In the genomic region with DNA sequence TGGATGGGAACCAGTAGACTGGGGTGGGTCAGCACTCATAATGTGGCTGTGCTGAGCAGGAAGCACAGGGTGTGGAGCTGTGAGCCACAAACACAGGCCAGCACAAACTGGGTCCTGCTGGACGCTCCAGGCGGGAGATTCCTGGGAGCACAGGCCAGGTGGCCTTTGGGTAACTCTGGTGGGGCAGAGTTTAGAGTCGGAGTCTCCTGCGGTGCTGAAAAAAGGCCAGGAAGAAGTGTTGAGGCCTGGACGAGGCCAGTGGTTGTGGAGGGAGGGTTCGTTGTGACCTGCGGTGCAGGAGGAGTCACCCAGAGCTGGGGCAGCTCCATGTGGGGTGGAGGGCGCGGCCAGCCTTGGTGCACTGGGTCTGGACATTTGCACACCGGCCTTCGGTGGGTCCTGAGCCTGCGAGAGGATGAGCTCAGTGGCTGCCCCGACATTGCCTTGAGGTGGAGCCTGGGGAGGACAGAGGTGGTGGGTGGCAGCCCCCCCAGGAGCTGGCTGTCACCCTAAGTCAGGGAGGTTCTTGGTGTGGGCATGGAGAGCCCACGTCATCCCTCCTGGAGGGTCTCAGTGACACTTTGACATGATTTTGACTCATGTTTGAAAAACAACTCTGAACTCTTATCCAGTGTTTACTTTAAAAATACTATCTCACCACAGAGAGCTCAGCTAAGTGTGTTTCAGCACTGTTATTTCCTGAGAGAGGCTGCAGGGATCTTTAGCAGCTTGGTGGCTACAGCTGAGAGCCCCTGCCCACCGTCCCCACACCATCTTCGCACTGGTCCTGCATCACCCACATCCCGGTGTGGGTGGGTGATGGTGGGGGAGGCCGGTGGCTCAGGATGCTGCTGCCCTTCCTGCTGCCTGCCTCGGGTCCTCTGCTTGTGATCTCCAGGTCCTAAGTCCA, we compare ENCODE assay signal across 19 cellular contexts.
A peak's percentile ranks its signal among the peaks of the same experiment; 100 is the strongest.
DNase-seq lines count a peak whose midpoint lies in the region; ATAC-seq and TF ChIP-seq lines count a peak whose summit lies in the region.
"Had no signal": no experiment of that assay in that cellular context is flagged by ENCODE, and none has a peak within 500 bp of the region (broad histone marks: within the 10 kb centered on the region; RNA-seq: fewer than 3 reads in every experiment).

No MANE protein-coding gene starts in this region.

- no peak; the same call in 1 of the 2 replicates for TF ChIP-seq RAD21 in IMR-90 (IDR thresholded peaks at IDR 0.05; ENCODE audit: low read length)

- peak overlapping the region; percentile 100 for H2BK20ac ChIP-seq in IMR-90 (ENCODE audit: low read depth, low read length)

- peak overlapping the region; percentile 86 for H2BK5ac ChIP-seq in IMR-90 (ENCODE audit: low read depth, low read length, poor library complexity, severe bottlenecking)

- H3K27me3 ChIP-seq in IMR-90 (ENCODE audit: control insufficient read depth, insufficient read depth, low read length) (no peaks in the 10 kb centered on the region), fibroblast of lung (ENCODE audit: control insufficient read depth, insufficient read depth, low read length) (no peaks in the 10 kb centered on the region)
- H3K27me3 ChIP-seq: Peyer's patch had no signal

- POLR2A ChIA-PET in IMR-90 (lab: Charles Lee; ENCODE audit: unreplicated experiment), result no interaction called here

- H3K23ac ChIP-seq in IMR-90 (ENCODE audit: low read depth, low read length), result peak overlapping the region; percentile 94

- no peaks in the 10 kb centered on the region for H3K79me2 ChIP-seq in fibroblast of lung (ENCODE audit: control insufficient read depth, insufficient read depth, low read length)

- no peaks in the 10 kb centered on the region for H3K27me3 Mint-ChIP-seq in natural killer cell treated with Interleukin-12 subunit alpha and Interleukin-12 subunit beta and Interleukin-15 and Interleukin-18, amount 100 ng/mL, for 72 hours

- no peaks in the 10 kb centered on the region for H4K20me1 ChIP-seq in IMR-90 (ENCODE audit: insufficient read depth, low read length)
- H4K20me1 ChIP-seq in fibroblast of lung (ENCODE audit: control insufficient read depth, extremely low read depth, insufficient read depth, low read length), result no peaks in the 10 kb centered on the region

- H3K9me1 ChIP-seq in IMR-90 (ENCODE audit: insufficient read depth, low read length), result peaks cover 27% of the 10 kb centered on the region

- H3K27ac Mint-ChIP-seq in natural killer cell treated with Interleukin-12 subunit alpha and Interleukin-12 subunit beta and Interleukin-15 and Interleukin-18, amount 100 ng/mL, for 72 hours, result peak overlapping the region; percentile 21 to 86

- peak overlapping the region; percentile 99 for H3K14ac ChIP-seq in IMR-90 (replicated peaks; ENCODE audit: low read depth, low read length)

- H3K18ac ChIP-seq in IMR-90 (ENCODE audit: low read depth, low read length), result peak overlapping the region; percentile 100

- H3K56ac ChIP-seq in IMR-90 (ENCODE audit: extremely low read depth, insufficient read depth, low read length), result peak overlapping the region; percentile 75

- peaks cover 21 to 38% of the 10 kb centered on the region in 2 donors for H3K4me1 Mint-ChIP-seq in natural killer cell treated with Interleukin-12 subunit alpha and Interleukin-12 subunit beta and Interleukin-15 and Interleukin-18, amount 100 ng/mL, for 72 hours (ENCODE audit: low read depth in 2 of 2)

- H3K9me3 ChIP-seq in IMR-90 (ENCODE audit: control insufficient read depth, insufficient read depth, low read length), result no peaks in the 10 kb centered on the region
- no peaks in the 10 kb centered on the region for H3K9me3 ChIP-seq in fibroblast of lung (ENCODE audit: control insufficient read depth, insufficient read depth, low read depth, low read length)
- H3K9me3 ChIP-seq: Peyer's patch had no signal

- no peaks in the 10 kb centered on the region for H3K9me3 Mint-ChIP-seq in natural killer cell treated with Interleukin-12 subunit alpha and Interleukin-12 subunit beta and Interleukin-15 and Interleukin-18, amount 100 ng/mL, for 72 hours

- TF ChIP-seq POLR2A in IMR-90 (IDR thresholded peaks at IDR 0.05; ENCODE audit: low read depth, low read length), result no peak

- H3K36me3 Mint-ChIP-seq in natural killer cell treated with Interleukin-12 subunit alpha and Interleukin-12 subunit beta and Interleukin-15 and Interleukin-18, amount 100 ng/mL, for 72 hours, result no peaks in the 10 kb centered on the region

- WGBS in IMR-90 (ENCODE audit: extremely low coverage in 2 of 2, insufficient read length in 1 of 2), 2 experiments, result 52% methylated on average over 4 of the region's 19 CpGs; no CpG with 5 or more reads in 1 of the 2 experiments

- H3K4me3 Mint-ChIP-seq in natural killer cell treated with Interleukin-12 subunit alpha and Interleukin-12 subunit beta and Interleukin-15 and Interleukin-18, amount 100 ng/mL, for 72 hours, result peak overlapping the region; percentile 45

- dilution Hi-C loops in IMR-90 (cut with HindIII; ENCODE audit: low sequenced_read_pairs, unreplicated experiment), result no loop called here

- peak overlapping the region; percentile 100 for H4K91ac ChIP-seq in IMR-90 (ENCODE audit: insufficient read depth, low read depth, low read length)

- TF ChIP-seq CTCF in IMR-90 (conservative IDR thresholded peaks at IDR 0.05; ENCODE audit: low read depth, low read length), result no peak
- TF ChIP-seq CTCF in fibroblast of lung (conservative IDR thresholded peaks at IDR 0.05 in 1 of 2, IDR thresholded peaks at IDR 0.05 in 1 of 2; ENCODE audit: low read depth in 1 of 2, low read length in 2 of 2), result no peak

- peak overlapping the region; percentile 100 for H2AK5ac ChIP-seq in IMR-90 (ENCODE audit: low read depth, low read length)

- intact Hi-C loops in IMR-90 (cut with micrococcal nuclease), result no loop called here

- H2AK9ac ChIP-seq in IMR-90 (replicated peaks; ENCODE audit: low read depth, low read length, poor library complexity), result peak overlapping the region; percentile 52

- H3K4ac ChIP-seq in IMR-90 (ENCODE audit: low read depth, low read length), result peak overlapping the region; percentile 100

- H2AFZ ChIP-seq in IMR-90 (replicated peaks; ENCODE audit: low read length, poor library complexity), result peak overlapping the region; percentile 71
- no peak overlapping the region for H2AFZ ChIP-seq in fibroblast of lung (ENCODE audit: low read length)

- CTCF ChIA-PET in IMR-90 (lab: Yijun Ruan, JAX), result no interaction called here

- H2BK15ac ChIP-seq in IMR-90 (ENCODE audit: low read depth, low read length), result peak overlapping the region; percentile 96; the same call in 2 of the 3 replicates

- H3K4me3 ChIP-seq in IMR-90 (ENCODE audit: insufficient read depth, low read depth, low read length) (no peak overlapping the region), fibroblast of lung (replicated peaks in 1 of 4; ENCODE audit: control extremely low read depth in 1 of 4, insufficient read depth in 1 of 4, low read depth in 3 of 4, low read length in 4 of 4) (no peak overlapping the region)
- H3K4me3 ChIP-seq: Peyer's patch had no signal

- peak; percentile 89 for ATAC-seq in IMR-90 (ENCODE audit: low read depth)
- peak; percentile 34 to 37 for ATAC-seq in natural killer cell treated with Interleukin-12 subunit alpha and Interleukin-12 subunit beta and Interleukin-15 and Interleukin-18, amount 100 ng/mL, for 72 hours

- H2BK120ac ChIP-seq in IMR-90 (ENCODE audit: low read depth, low read length), result peak overlapping the region; percentile 99

- peaks cover 5% of the 10 kb centered on the region for H3K36me3 ChIP-seq in IMR-90 (ENCODE audit: control insufficient read depth, insufficient read depth, low read length)
- H3K36me3 ChIP-seq in fibroblast of lung (ENCODE audit: control insufficient read depth, insufficient read depth, low read length), result no peaks in the 10 kb centered on the region
- H3K36me3 ChIP-seq: Peyer's patch had no signal

- in situ Hi-C loops in IMR-90 (cut with MboI; ENCODE audit: low sequenced_read_pairs), result no loop called here

- peak overlapping the region; percentile 98 for H4K5ac ChIP-seq in IMR-90 (ENCODE audit: low read depth, low read length)

- no peak overlapping the region for H3K4me2 ChIP-seq in IMR-90 (ENCODE audit: low read depth, low read length)
- peak overlapping the region; percentile 29 for H3K4me2 ChIP-seq in fibroblast of lung (ENCODE audit: extremely low read depth, insufficient read depth, low read length)

- DNase-seq in AG08396 (ENCODE audit: low spot score) (peak; percentile 24), IMR-90 (peak; percentile 79), fibroblast of lung (ENCODE audit: low read depth in 2 of 2) (peak; percentile 66 to 76), NCI-H510A treated with DMSO at 0.1 percent for 48 hours (lab: John Stamatoyannopoulos, UW) (no peak), NCI-H526 (lab: John Stamatoyannopoulos, UW) (no peak), NCI-H526 treated with DMSO at 0.1 percent for 48 hours (lab: John Stamatoyannopoulos, UW) (no peak)
- DNase-seq in natural killer cell treated with Interleukin-12 subunit alpha and Interleukin-12 subunit beta and Interleukin-15 and Interleukin-18, amount 100 ng/mL, for 72 hours (ENCODE audit: low spot score), result no peak
- no peak for DNase-seq in activated naive CD4-positive, alpha-beta T cell treated with anti-CD3 and anti-CD28 coated beads, Interleukin-2, amount 50 U/mL, for 16 hours
- DNase-seq: activated CD4-positive, CD25-positive, alpha-beta regulatory T cell treated with anti-CD3 and anti-CD28 coated beads, Interleukin-2, amount 50 U/mL, for 72 hours; activated CD8-positive, alpha-beta memory T cell treated with anti-CD3 and anti-CD28 coated beads, Interleukin-2, amount 50 U/mL, for 4 hours; activated naive CD4-positive, alpha-beta T cell; caudate nucleus; MM.1S; NCI-H1930; NCI-H524 treated with DMSO at 0.1 percent for 48 hours; Peyer's patch; stimulated activated CD4-positive, alpha-beta T cell treated with anti-CD3 and anti-CD28 coated beads, Interleukin-2, amount 100 ng/mL, for 48 hours; stimulated activated CD8-positive, alpha-beta memory T cell treated with anti-CD3 and anti-CD28 coated beads, Interleukin-4, amount 100 ng/mL, for 48 hours; T-helper 1 cell had no signal

- H3K9ac ChIP-seq in IMR-90 (ENCODE audit: low read depth, low read length), result peak overlapping the region; percentile 70
- H3K9ac ChIP-seq in fibroblast of lung (ENCODE audit: insufficient read depth, low read length), result no peak overlapping the region

- peaks cover 0 to 12% of the 10 kb centered on the region in 2 experiments; a peak in 1 of 4 replicates for H3K79me1 ChIP-seq in IMR-90 (ENCODE audit: low read depth in 1 of 2, low read length in 2 of 2)

- peaks cover 25% of the 10 kb centered on the region for H3K4me1 ChIP-seq in IMR-90 (ENCODE audit: control insufficient read depth, insufficient read depth, low read length)
- peaks cover 16% of the 10 kb centered on the region for H3K4me1 ChIP-seq in fibroblast of lung (ENCODE audit: control insufficient read depth, extremely low read depth, insufficient read depth, low read length)
- H3K4me1 ChIP-seq: Peyer's patch had no signal

- BruUV-seq in IMR-90 (replicated peaks; lab: Mats Ljungman, UMichigan), result no TSS peak

- H3K27ac ChIP-seq in IMR-90 (ENCODE audit: insufficient read depth, low read length) (peak overlapping the region; percentile 99), fibroblast of lung (ENCODE audit: insufficient read depth, low read length) (no peak overlapping the region)
- H3K27ac ChIP-seq: Peyer's patch had no signal

- peak overlapping the region; percentile 96 to 100 for H4K8ac ChIP-seq in IMR-90 (ENCODE audit: low read depth in 2 of 2, low read length in 2 of 2)

Comparison
In these comparisons a context has a peak if more than half of its experiments do, and no peak if none do; other contexts are left out.
1. DNase-seq: peak in AG08396 (single experiment), IMR-90 (single experiment) and fibroblast of lung (2 of 2); none in natural killer cell treated with Interleukin-12 subunit alpha and Interleukin-12 subunit beta and Interleukin-15 and Interleukin-18, amount 100 ng/mL, for 72 hours (single experiment), NCI-H510A treated with DMSO at 0.1 percent for 48 hours (single experiment), activated naive CD4-positive, alpha-beta T cell treated with anti-CD3 and anti-CD28 coated beads, Interleukin-2, amount 50 U/mL, for 16 hours (single experiment), NCI-H526 (0 of 2) and NCI-H526 treated with DMSO at 0.1 percent for 48 hours (single experiment).